ENCODE assay signal across 8 cellular contexts in the genomic region with DNA sequence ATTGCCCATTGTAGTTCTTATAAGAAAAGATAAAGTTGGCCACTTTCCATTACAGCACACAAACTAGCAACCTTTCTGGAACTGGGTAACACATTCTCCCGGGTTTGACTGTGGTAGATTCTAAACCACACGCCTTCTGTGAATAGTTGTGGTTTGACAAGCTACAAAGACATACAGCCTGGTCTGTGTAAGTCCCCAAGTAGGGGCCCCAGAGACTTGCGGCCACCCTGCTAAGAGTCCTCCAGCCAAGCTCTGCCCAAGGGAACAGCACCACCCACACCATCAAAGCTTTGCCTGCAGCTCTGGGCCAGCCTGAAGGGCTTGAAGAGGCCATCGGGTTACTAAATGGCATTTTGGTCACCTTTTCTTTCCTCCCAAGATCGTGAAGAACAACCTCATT.
DNase-seq lines count a peak whose midpoint lies in the region; ATAC-seq and TF ChIP-seq lines count a peak whose summit lies in the region.

No MANE protein-coding gene starts in this region.

- H4K20me1 ChIP-seq in neural progenitor cell (ENCODE audit: low read depth): no peaks in the 10 kb centered on the region

- no peak overlapping the region for H3K4me3 Mint-ChIP-seq in neural progenitor cell

- H3K27me3 ChIP-seq in neural progenitor cell: no peaks in the 10 kb centered on the region

- no peaks in the 10 kb centered on the region for H3K9me3 ChIP-seq in neural progenitor cell (ENCODE audit: low read depth)

- H3K4me1 ChIP-seq in neural progenitor cell: peaks cover 14% of the 10 kb centered on the region

- H3F3A ChIP-seq in neural progenitor cell (ENCODE audit: low read depth): peaks cover 6% of the 10 kb centered on the region

- no peak for TF ChIP-seq CTCF in neural progenitor cell (IDR thresholded peaks at IDR 0.05)

- peaks cover 2% of the 10 kb centered on the region for H3K27me3 Mint-ChIP-seq in neural progenitor cell (ENCODE audit: insufficient read depth, low read depth)

- no peak overlapping the region for H3K9ac ChIP-seq in neural progenitor cell

- H3K36me3 Mint-ChIP-seq in neural progenitor cell: peaks cover 11% of the 10 kb centered on the region

- H3K4me3 ChIP-seq in neural progenitor cell: no peak overlapping the region

- no peaks in the 10 kb centered on the region for H3K36me3 ChIP-seq in neural progenitor cell

- ATAC-seq in GM19025 (IDR thresholded peaks at IDR 0.05; ENCODE audit: low read depth, unreplicated experiment) (peak; percentile 82), HG03103 (IDR thresholded peaks at IDR 0.05; ENCODE audit: low read depth, unreplicated experiment) (peak; percentile 93)

- H3K27ac ChIP-seq in neural progenitor cell: no peak overlapping the region

- H3K9me3 Mint-ChIP-seq in neural progenitor cell: peaks cover 17% of the 10 kb centered on the region

- DNase-seq in AG08395 (ENCODE audit: low spot score) (peak; percentile 40), neural progenitor cell (ENCODE audit: low spot score) (no peak), T1000 (lab: John Stamatoyannopoulos, UW) (no peak), NCI-H82 treated with DMSO at 0.1 percent for 48 hours (lab: John Stamatoyannopoulos, UW; ENCODE audit: unreplicated experiment) (no peak)
- DNase-seq in activated CD4-positive, alpha-beta T cell treated with anti-CD3 and anti-CD28 coated beads, Interleukin-2, amount 50 U/mL, for 48 hours: peak; percentile 29 to 39
- DNase-seq in stimulated activated CD4-positive, alpha-beta T cell treated with anti-CD3 and anti-CD28 coated beads, Interleukin-2, amount 100 ng/mL, for 48 hours: peak; percentile 6 to 19

- no peaks in the 10 kb centered on the region for H3K79me2 ChIP-seq in neural progenitor cell (ENCODE audit: low read depth)

- H3K4me1 Mint-ChIP-seq in neural progenitor cell: peaks cover 10% of the 10 kb centered on the region

- no peak overlapping the region for H2AFZ ChIP-seq in neural progenitor cell (replicated peaks)

- no peak overlapping the region for H3K4me2 ChIP-seq in neural progenitor cell

- H3K27ac Mint-ChIP-seq in neural progenitor cell: no peak overlapping the region

Comparison
In these comparisons a context has a peak if more than half of its experiments do, and no peak if none do; other contexts are left out.
1. DNase-seq: peak in AG08395 (single experiment), activated CD4-positive, alpha-beta T cell treated with anti-CD3 and anti-CD28 coated beads, Interleukin-2, amount 50 U/mL, for 48 hours (2 of 2) and stimulated activated CD4-positive, alpha-beta T cell treated with anti-CD3 and anti-CD28 coated beads, Interleukin-2, amount 100 ng/mL, for 48 hours (2 of 2); none in neural progenitor cell (single experiment), T1000 (single experiment) and NCI-H82 treated with DMSO at 0.1 percent for 48 hours (single experiment).